In the genomic region with DNA sequence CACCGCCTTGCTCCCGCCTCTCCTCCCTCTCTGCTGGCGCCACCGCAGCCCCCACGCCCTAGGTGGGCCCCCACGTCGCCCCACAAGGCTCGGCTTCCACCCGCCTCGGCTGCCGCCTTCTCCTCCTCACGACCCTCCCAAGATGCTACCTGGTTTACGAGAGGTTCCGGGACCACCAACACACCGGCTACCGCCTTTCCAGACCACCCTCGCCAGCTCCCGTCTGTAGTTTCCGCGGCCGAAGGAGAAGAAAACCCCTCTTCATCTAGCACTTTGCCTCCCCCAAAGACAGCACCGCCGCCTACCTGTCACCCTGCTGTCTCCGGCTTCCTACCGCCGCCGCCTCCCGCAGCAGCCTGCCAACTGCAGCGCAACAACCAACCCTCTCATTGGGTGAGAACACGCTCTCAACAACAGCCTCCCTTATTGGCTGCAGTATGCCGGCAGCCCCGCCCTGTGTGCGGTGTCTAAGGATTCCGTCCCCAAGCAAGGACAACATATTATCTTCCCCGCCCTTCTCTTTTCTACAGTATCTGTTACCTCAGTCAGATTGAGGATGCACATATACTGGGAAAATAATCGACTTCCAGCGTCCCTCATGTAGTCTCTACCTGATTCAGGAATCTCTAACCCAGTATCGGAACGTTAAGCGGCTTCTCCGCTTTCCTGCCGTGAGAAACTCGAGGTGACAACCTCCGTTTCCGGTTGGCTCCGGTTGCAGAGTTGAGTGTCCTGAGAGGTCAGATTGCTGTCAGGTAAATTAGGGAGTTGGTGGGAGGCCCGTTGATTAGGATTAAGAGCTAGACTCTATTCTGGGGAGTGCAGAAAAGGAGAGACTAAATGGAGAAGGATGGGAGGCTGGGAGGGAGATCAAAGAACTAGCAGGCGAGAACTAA, we compare ENCODE assay signal across 8 cellular contexts. TPM values are rescaled to one million over a fixed set of nuclear protein-coding genes. Genes with fewer than 3 reads are reported as not detected.
DNase-seq lines count a peak whose midpoint lies in the region; ATAC-seq and TF ChIP-seq lines count a peak whose summit lies in the region.

Gene HYCC2 (minus strand): TSS at position 367 of the 896 bp plus-strand sequence. CDS start 47,662 bp downstream, outside the sequence.
Gene NDUFB3 (plus strand): TSS at position 697 of the 896 bp plus-strand sequence. CDS start 6,882 bp downstream, outside the sequence.

- no peaks in the 10 kb centered on the region for H3K9me3 Mint-ChIP-seq in naive thymus-derived CD8-positive, alpha-beta T cell

- peak; percentile 93 to 94 for ATAC-seq in naive thymus-derived CD8-positive, alpha-beta T cell

- POLR2A ChIA-PET in naive thymus-derived CD8-positive, alpha-beta T cell (lab: Charles Lee) = interaction anchor here (0.6 to 6.3 kb wide), 9 partner anchors 17 to 208 kb away, joined by 3 to 75 read pairs (median 5); partner anchors contain the start of genes CFLAR, CLK1, NIF3L1 and ORC2

- TF ChIP-seq CTCF in LNCAP (IDR thresholded peaks at IDR 0.05) (peak; percentile 21; the same call in 1 of the 2 replicates), fibroblast of mammary gland (conservative IDR thresholded peaks at IDR 0.05; ENCODE audit: control insufficient read depth, insufficient read depth, low read depth, low read length) (peak; percentile 11)

- peak; percentile 98 for DNase-seq in ELF-1 (ENCODE audit: low read depth, low spot score)
- peak; percentile 79 for DNase-seq in GOT3 (lab: John Stamatoyannopoulos, UW)
- peak; percentile 95 for DNase-seq in RPMI8226
- peak; percentile 80 to 86 for DNase-seq in activated T-helper 1 cell treated with anti-CD3 and anti-CD28 coated beads, Interleukin-2, amount 50 U/mL, for 16 hours (ENCODE audit: low read depth in 1 of 2, low spot score in 1 of 2)
- peak; percentile 92 for DNase-seq in fibroblast of mammary gland (ENCODE audit: low read depth)
- DNase-seq in naive thymus-derived CD8-positive, alpha-beta T cell = peak; percentile 84 to 97 (median 94)
- peak; percentile 84 to 96 (median 93) for DNase-seq in stimulated activated naive CD4-positive, alpha-beta T cell (lab: John Stamatoyannopoulos, UW)

- H3K27ac Mint-ChIP-seq in naive thymus-derived CD8-positive, alpha-beta T cell = peak within 1 kb of the TSS; percentile 94 to 99 (median 98)

- H3K4me3 Mint-ChIP-seq in naive thymus-derived CD8-positive, alpha-beta T cell = peak within 1 kb of the TSS; percentile 93 to 99 (median 96)

- peaks cover 26 to 58% (median 51%) of the 10 kb centered on the region in 4 donors for H3K4me1 Mint-ChIP-seq in naive thymus-derived CD8-positive, alpha-beta T cell

- H3K36me3 Mint-ChIP-seq in naive thymus-derived CD8-positive, alpha-beta T cell = peaks cover 0 to 11% (median 0%) of the 10 kb centered on the region in 3 donors

- H3K4me3 ChIP-seq in fibroblast of mammary gland (ENCODE audit: control insufficient read depth, low read depth, low read length) = peak within 1 kb of the TSS; percentile 88

- peaks cover 0 to 2% (median 0%) of the 10 kb centered on the region in 5 donors for H3K27me3 Mint-ChIP-seq in naive thymus-derived CD8-positive, alpha-beta T cell

RNA-seq across cellular contexts. Expression of gene HYCC2, which starts in this region (rescaled TPM):
- total RNA-seq in naive thymus-derived CD8-positive, alpha-beta T cell = 10 to 100 TPM; 34.2 to 38.1 TPM
- 10 to 100 TPM; 20.8 to 32.5 (median 23.0) TPM for polyA plus RNA-seq in naive thymus-derived CD8-positive, alpha-beta T cell

RNA-seq across cellular contexts. Expression of gene NDUFB3, which starts in this region (rescaled TPM):
- total RNA-seq in naive thymus-derived CD8-positive, alpha-beta T cell = 10 to 100 TPM; 40.6 to 47.8 TPM
- polyA plus RNA-seq in naive thymus-derived CD8-positive, alpha-beta T cell = 100 to 1,000 TPM; 279 to 299 (median 298) TPM

Comparison
In these comparisons a context has a peak if more than half of its experiments do, and no peak if none do; other contexts are left out.
1. Peak in every context shown above with its lines: DNase-seq, ATAC-seq and H3K4me3 ChIP-seq.